In genomic region chr5:112860571-112860928, GRCh38 we compare ENCODE assay signal across 8 cellular contexts. TPM values are rescaled to one million over a fixed set of nuclear protein-coding genes. Genes with fewer than 3 reads are reported as not detected.
DNase-seq lines count a peak whose midpoint lies in the region; ATAC-seq and TF ChIP-seq lines count a peak whose summit lies in the region.
"Not testable (repeated sequence)": the region's sequence is repeated elsewhere in the genome, so short reads cannot be mapped to it uniquely, and the experiment has no call there.

No MANE protein-coding gene starts in this region.

- not testable (repeated sequence) for ATAC-seq in activated T-cell treated with anti-CD3 and anti-CD28 coated beads, Interleukin-2, amount 50 U/mL, for 72 hours (replicated peaks in 1 of 2); gastrocnemius medialis
- ATAC-seq in Right ventricle myocardium superior (ENCODE audit: poor library complexity) = peak; percentile 5

- TSS peak; percentile 99 for BruUV-seq in OCI-LY7 (replicated peaks; lab: Mats Ljungman, UMichigan)

- H3K4me1 ChIP-seq in OCI-LY7 (ENCODE audit: insufficient read depth, low read length, poor library complexity, severe bottlenecking) = peaks cover 30% of the 10 kb centered on the region
- H3K4me1 ChIP-seq in mononuclear cell (ENCODE audit: insufficient read depth, low read length) = peaks cover 23% of the 10 kb centered on the region
- H3K4me1 ChIP-seq in gastrocnemius medialis = peaks cover 20 to 25% of the 10 kb centered on the region in 2 donors
- H3K4me1 ChIP-seq in vagina = peaks cover 32% of the 10 kb centered on the region

- not testable (repeated sequence) for TF ChIP-seq CTCF in OCI-LY7 (conservative IDR thresholded peaks at IDR 0.05; ENCODE audit: low read length); chondrocyte (IDR thresholded peaks at IDR 0.05); gastrocnemius medialis (IDR thresholded peaks at IDR 0.05 in 4 of 5, conservative IDR thresholded peaks at IDR 0.05 in 1 of 5); vagina (IDR thresholded peaks at IDR 0.05)

- TF ChIP-seq POLR2A in gastrocnemius medialis (IDR thresholded peaks at IDR 0.05); vagina (IDR thresholded peaks at IDR 0.05): not testable (repeated sequence)

- H3K4me1 Mint-ChIP-seq in activated T-cell treated with anti-CD3 and anti-CD28 coated beads, Interleukin-2, amount 50 U/mL, for 72 hours (ENCODE audit: low read depth) = peaks cover 35% of the 10 kb centered on the region
- peaks cover 30% of the 10 kb centered on the region for H3K4me1 Mint-ChIP-seq in chondrocyte (ENCODE audit: low read depth)

- H3K27me3 Mint-ChIP-seq in activated T-cell treated with anti-CD3 and anti-CD28 coated beads, Interleukin-2, amount 50 U/mL, for 72 hours (ENCODE audit: low read depth) = peaks cover 24% of the 10 kb centered on the region
- not testable (repeated sequence) for H3K27me3 Mint-ChIP-seq in chondrocyte (ENCODE audit: low read depth)

- not testable (repeated sequence) for H3K9me3 Mint-ChIP-seq in activated T-cell treated with anti-CD3 and anti-CD28 coated beads, Interleukin-2, amount 50 U/mL, for 72 hours; chondrocyte (ENCODE audit: low read depth)

- DNase-seq in OCI-LY7 (ENCODE audit: low spot score); activated T-cell treated with anti-CD3 and anti-CD28 coated beads, Interleukin-2, amount 50 U/mL, for 72 hours; chondrocyte (ENCODE audit: low spot score); Right ventricle myocardium superior; gastrocnemius medialis; vagina (ENCODE audit: extremely low spot score in 2 of 2): not testable (repeated sequence)

- H4K20me1 ChIP-seq in OCI-LY7 (ENCODE audit: insufficient read depth, low read length) = peaks cover 12% of the 10 kb centered on the region; the same call in 1 of the 2 replicates

- H3K27me3 ChIP-seq in mononuclear cell (ENCODE audit: insufficient read depth, low read length) = peaks cover 15% of the 10 kb centered on the region
- not testable (repeated sequence) for H3K27me3 ChIP-seq in gastrocnemius medialis, vagina

- H3K4me2 ChIP-seq in OCI-LY7 (ENCODE audit: low read length) = peak overlapping the region; percentile 76

- not testable (repeated sequence) for H3K9me2 ChIP-seq in OCI-LY7 (ENCODE audit: insufficient read depth, low read length)

- POLR2A ChIA-PET in OCI-LY7 (lab: Charles Lee) = interaction anchor here (0.6 to 2.0 kb wide), 17 partner anchors 9 to 665 kb away, joined by 3 to 13 read pairs (median 3); partner anchors contain the start of gene DCP2

- CTCF ChIA-PET in OCI-LY7 (lab: Charles Lee; ENCODE audit: unreplicated experiment) = interaction anchor here (0.8 to 1.4 kb wide), 2 partner anchors 35 to 63 kb away, joined by 3 read pairs; no protein-coding TSS in a partner anchor

- H3K36me3 ChIP-seq in OCI-LY7 (ENCODE audit: insufficient read depth, low read length) = peaks cover 32% of the 10 kb centered on the region
- H3K36me3 ChIP-seq in gastrocnemius medialis = peaks cover 0 to 20% of the 10 kb centered on the region in 2 donors
- peaks cover 0 to 15% of the 10 kb centered on the region in 2 donors for H3K36me3 ChIP-seq in vagina

- H3K27ac ChIP-seq in OCI-LY7 (ENCODE audit: low read depth, low read length, poor library complexity, severe bottlenecking) (peak overlapping the region; percentile 36), gastrocnemius medialis (peak overlapping the region; percentile 84 to 90 (median 86)), vagina (peak overlapping the region; percentile 42)

- not testable (repeated sequence) for H3K9me3 ChIP-seq in OCI-LY7 (ENCODE audit: low read length); mononuclear cell (ENCODE audit: low read depth, low read length); gastrocnemius medialis; vagina

- in situ Hi-C loops in gastrocnemius medialis (cut with MboI; ENCODE audit: low sequenced_read_pairs in 4 of 4) = loop anchor here in 1 of 4 donors (10.0 kb wide), 1 partner anchor 54 kb away; no protein-coding TSS in a partner anchor

- H2AFZ ChIP-seq in OCI-LY7 (ENCODE audit: low read length) = peak overlapping the region; percentile 96

- intact Hi-C loops in OCI-LY7 (cut with micrococcal nuclease; ENCODE audit: unreplicated experiment) = loop anchor here (2.0 to 10.0 kb wide), 5 partner anchors 47 to 696 kb away; partner anchors contain the start of genes DCP2 and REEP5
- intact Hi-C loops in Right ventricle myocardium superior (cut with DNase I) = loop anchor here (5.0 kb wide), 2 partner anchors 62 to 117 kb away; partner anchors contain the start of genes DCP2 and REEP5
- intact Hi-C loops in gastrocnemius medialis (cut with DNase I; ENCODE audit: low total_unique reads) = loop anchor here (5.0 to 10.0 kb wide), 2 partner anchors 153 to 654 kb away; partner anchors contain the start of gene YTHDC2
- intact Hi-C loops in vagina (cut with DNase I) = loop anchor here (10.0 kb wide), 1 partner anchor 104 kb away; no protein-coding TSS in a partner anchor

- peak overlapping the region; percentile 98 for H3K4me3 ChIP-seq in GM08714 (ENCODE audit: low read length)
- H3K4me3 ChIP-seq in OCI-LY7 (ENCODE audit: low read depth, low read length, poor library complexity, severe bottlenecking) = peak overlapping the region; percentile 76
- H3K4me3 ChIP-seq in mononuclear cell (ENCODE audit: low read length) = peak overlapping the region; percentile 96
- H3K4me3 ChIP-seq in gastrocnemius medialis = peak overlapping the region; percentile 71 to 99 (median 89)
- H3K4me3 ChIP-seq in vagina = peak overlapping the region; percentile 87 to 99

- H3K79me2 ChIP-seq in OCI-LY7 (ENCODE audit: insufficient read depth, low read depth, low read length) = peaks cover 35% of the 10 kb centered on the region

- H3K4me3 Mint-ChIP-seq in activated T-cell treated with anti-CD3 and anti-CD28 coated beads, Interleukin-2, amount 50 U/mL, for 72 hours = peak overlapping the region; percentile 93 to 94
- H3K4me3 Mint-ChIP-seq in chondrocyte (ENCODE audit: unreplicated experiment) = peak overlapping the region; percentile 96

- H3K36me3 Mint-ChIP-seq in activated T-cell treated with anti-CD3 and anti-CD28 coated beads, Interleukin-2, amount 50 U/mL, for 72 hours (ENCODE audit: insufficient read depth in 2 of 2) = peaks cover 5 to 22% of the 10 kb centered on the region in 2 donors
- H3K36me3 Mint-ChIP-seq in chondrocyte (ENCODE audit: low read depth) = not testable (repeated sequence)

- peak overlapping the region; percentile 98 for H3K27ac Mint-ChIP-seq in activated T-cell treated with anti-CD3 and anti-CD28 coated beads, Interleukin-2, amount 50 U/mL, for 72 hours
- peak overlapping the region; percentile 98 for H3K27ac Mint-ChIP-seq in chondrocyte (ENCODE audit: unreplicated experiment)

RNA-seq across cellular contexts. Expression of gene SRP19, which starts 0.5 kb away (rescaled TPM):
- total RNA-seq in OCI-LY7 (2014; rRNA removed; shearing (Covaris generic)) = 32.9 and 48.1 TPM in 2 replicates
- total RNA-seq in OCI-LY7 (2022) (64.7 and 68.3 TPM in 2 replicates), chondrocyte (49.2 to 60.9 TPM (median 55.7 TPM) in 3 replicates), Right ventricle myocardium superior (24.8 TPM), mononuclear cell (63.2 TPM), gastrocnemius medialis (10 to 100 TPM; 40.4 to 63.8 (median 55.0) TPM), vagina (30.9 TPM)
- total RNA-seq in activated T-cell treated with anti-CD3 and anti-CD28 coated beads, Interleukin-2, amount 50 U/mL, for 72 hours = 10 to 100 TPM; 41.4 to 47.6 TPM

Comparison
In these comparisons a context has a peak if more than half of its experiments do, and no peak if none do; other contexts are left out.
1. H3K27ac ChIP-seq: peak in every context shown above with its lines; median percentile 86 in gastrocnemius medialis; 42 in vagina; 36 in OCI-LY7.